Comparison of ENCODE assay signal across 14 cellular contexts in the genomic region with DNA sequence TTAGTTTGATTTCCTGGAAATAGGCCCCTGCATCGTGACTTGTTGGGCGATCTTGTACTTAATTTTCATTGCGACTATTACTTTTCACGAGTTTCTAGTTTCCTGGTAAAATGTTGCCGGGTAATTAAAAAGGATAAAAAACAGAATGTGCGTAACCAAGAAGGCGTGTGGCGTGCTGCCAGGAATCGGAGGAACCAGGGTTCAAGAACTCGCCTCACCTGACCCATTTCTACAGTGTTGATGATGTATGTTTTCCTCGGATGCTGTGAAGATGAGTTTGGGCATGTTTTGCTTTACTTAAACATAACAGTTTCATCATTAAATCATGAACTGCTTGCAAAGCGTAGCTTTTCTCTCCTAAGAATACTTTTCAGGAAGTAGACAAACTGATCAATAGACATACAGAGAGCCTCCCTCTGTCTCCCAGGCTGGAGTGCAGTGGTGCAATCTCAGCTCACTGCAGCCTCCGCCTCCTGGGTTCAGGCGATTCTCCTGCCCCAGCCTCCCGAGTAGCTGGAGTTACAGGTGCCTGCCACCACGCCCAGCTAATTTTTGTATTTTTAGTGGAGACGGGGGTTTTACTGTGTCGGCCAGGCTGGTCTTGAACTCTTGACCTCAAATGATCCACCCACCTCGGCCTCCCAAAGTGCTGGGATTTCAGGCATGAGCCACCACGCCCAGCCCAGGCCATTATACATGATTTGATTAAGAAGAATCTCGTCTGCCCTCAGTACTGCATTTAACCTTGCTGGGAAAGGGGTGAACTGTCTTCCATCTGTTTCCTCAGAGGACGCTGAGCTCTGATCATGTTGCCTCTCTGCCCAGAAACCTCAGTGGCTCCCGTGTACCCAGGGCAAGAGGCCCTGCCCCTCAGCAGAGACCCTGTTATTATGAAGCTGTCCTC.
DNase-seq lines count a peak whose midpoint lies in the region; ATAC-seq, FAIRE-seq and TF ChIP-seq lines count a peak whose summit lies in the region.
"Had no signal": no experiment of that assay in that cellular context is flagged by ENCODE, and none has a peak within 500 bp of the region (broad histone marks: within the 10 kb centered on the region; RNA-seq: fewer than 3 reads in every experiment).

No MANE protein-coding gene starts in this region.

- ATAC-seq in memory B cell (ENCODE audit: low read depth), result no peak
- ATAC-seq: Panc1 had no signal

- peak overlapping the region; percentile 88 to 90 for H3K27ac ChIP-seq in tibial artery

- FAIRE-seq in RCC 7860 (lab: Jason Lieb, UNC), result no peak
- FAIRE-seq: GM19239 had no signal

- H3K27me3 ChIP-seq in adipocyte (replicated peaks; ENCODE audit: control insufficient read depth, insufficient read depth, low read length), result no peaks in the 10 kb centered on the region
- H3K27me3 ChIP-seq in tibial artery, result no peaks in the 10 kb centered on the region

- H3K36me3 ChIP-seq in adipocyte (ENCODE audit: control insufficient read depth, insufficient read depth, low read length, severe bottlenecking), result peaks cover 4% of the 10 kb centered on the region
- no peaks in the 10 kb centered on the region for H3K36me3 ChIP-seq in tibial artery

- no peaks in the 10 kb centered on the region for H3K9me3 ChIP-seq in adipocyte (ENCODE audit: control insufficient read depth, low read length)
- no peaks in the 10 kb centered on the region for H3K9me3 ChIP-seq in tibial artery

- intact Hi-C loops in tibial artery (cut with DNase I; ENCODE audit: low total_unique reads), result no loop called here

- H3K36me3 Mint-ChIP-seq in activated naive CD4-positive, alpha-beta T cell treated with anti-CD3 and anti-CD28 coated beads, Interleukin-2, amount 50 U/mL, for 24 hours, result no peaks in the 10 kb centered on the region
- H3K36me3 Mint-ChIP-seq in memory B cell, result peaks cover 6% of the 10 kb centered on the region

- H3K4me1 ChIP-seq in adipocyte (ENCODE audit: control insufficient read depth, insufficient read depth, low read length) (peaks cover 54% of the 10 kb centered on the region), tibial artery (peaks cover 0 to 97% (median 68%) of the 10 kb centered on the region in 4 donors)

- no peak for DNase-seq in activated naive CD4-positive, alpha-beta T cell (lab: John Stamatoyannopoulos, UW)
- no peak for DNase-seq in adipocyte (ENCODE audit: low read depth)
- DNase-seq in memory B cell (ENCODE audit: low spot score in 2 of 2), result no peak
- DNase-seq in tibial artery, result no peak
- DNase-seq in NCI-H2196 treated with DMSO at 0.1 percent for 48 hours (lab: John Stamatoyannopoulos, UW; ENCODE audit: unreplicated experiment), result no peak
- no peak for DNase-seq in RCC 7860 (ENCODE audit: low spot score)
- DNase-seq in NCI-H1436 (lab: John Stamatoyannopoulos, UW), result no peak
- DNase-seq: Calu3; effector CD8-positive, alpha-beta T cell; NCI-H1694 treated with DMSO at 0.1 percent for 48 hours; NCI-H526 had no signal

- no peak overlapping the region for H3K4me3 ChIP-seq in adipocyte (ENCODE audit: low read length)
- H3K4me3 ChIP-seq in tibial artery, result no peak overlapping the region

- peaks cover 79% of the 10 kb centered on the region for H3K4me1 Mint-ChIP-seq in activated naive CD4-positive, alpha-beta T cell treated with anti-CD3 and anti-CD28 coated beads, Interleukin-2, amount 50 U/mL, for 24 hours
- H3K4me1 Mint-ChIP-seq in memory B cell, result peaks cover 44% of the 10 kb centered on the region

- no peaks in the 10 kb centered on the region for H3K9me3 Mint-ChIP-seq in activated naive CD4-positive, alpha-beta T cell treated with anti-CD3 and anti-CD28 coated beads, Interleukin-2, amount 50 U/mL, for 24 hours
- H3K9me3 Mint-ChIP-seq in memory B cell, result no peaks in the 10 kb centered on the region

- no peak for TF ChIP-seq CTCF in tibial artery (IDR thresholded peaks at IDR 0.05)

- peak overlapping the region; percentile 55 for H3K9ac ChIP-seq in adipocyte (ENCODE audit: low read length)

- H3K4me3 Mint-ChIP-seq in activated naive CD4-positive, alpha-beta T cell treated with anti-CD3 and anti-CD28 coated beads, Interleukin-2, amount 50 U/mL, for 24 hours, result no peak overlapping the region
- peak overlapping the region; percentile 7 for H3K4me3 Mint-ChIP-seq in memory B cell

- H3K27ac Mint-ChIP-seq in activated naive CD4-positive, alpha-beta T cell treated with anti-CD3 and anti-CD28 coated beads, Interleukin-2, amount 50 U/mL, for 24 hours, result peak overlapping the region; percentile 33
- H3K27ac Mint-ChIP-seq in memory B cell, result no peak overlapping the region

- no peaks in the 10 kb centered on the region for H3K27me3 Mint-ChIP-seq in activated naive CD4-positive, alpha-beta T cell treated with anti-CD3 and anti-CD28 coated beads, Interleukin-2, amount 50 U/mL, for 24 hours
- no peaks in the 10 kb centered on the region for H3K27me3 Mint-ChIP-seq in memory B cell
